Comparison of ENCODE assay signal across 14 cellular contexts in genomic region chr20:37291724-37292126, GRCh38. TPM values are rescaled to one million over a fixed set of nuclear protein-coding genes. Genes with fewer than 3 reads are reported as not detected.
DNase-seq lines count a peak whose midpoint lies in the region; ATAC-seq and TF ChIP-seq lines count a peak whose summit lies in the region.
"Had no signal": no experiment of that assay in that cellular context is flagged by ENCODE, and none has a peak within 500 bp of the region (broad histone marks: within the 10 kb centered on the region; RNA-seq: fewer than 3 reads in every experiment).

No MANE protein-coding gene starts in this region.

- peak; percentile 47 for DNase-seq in cardiac septum (ENCODE audit: low spot score)
- DNase-seq in left cardiac atrium, result no peak
- no peak for DNase-seq in endodermal cell
- no peak for DNase-seq in tibial nerve (ENCODE audit: low spot score in 2 of 2)
- no peak for DNase-seq in left ventricle myocardium superior
- no peak for DNase-seq in PC-3
- no peak for DNase-seq in COLO829 (ENCODE audit: low spot score)
- DNase-seq: gastrocnemius medialis, GOT3, kidney glomerular epithelial cell, NCI-H1436 treated with DMSO at 0.1 percent for 48 hours, NCI-H69, SJCRH30 had no signal

- peaks cover 21% of the 10 kb centered on the region for H3K4me1 Mint-ChIP-seq in endodermal cell

- no peak overlapping the region for H2AFZ ChIP-seq in PC-3 (ENCODE audit: low read length)

- no TSS peak for BruUV-seq in PC-3 (replicated peaks; lab: Mats Ljungman, UMichigan)

- H3F3A ChIP-seq in PC-3 (ENCODE audit: low read length, unreplicated experiment), result peaks cover 19% of the 10 kb centered on the region

- peaks cover 10% of the 10 kb centered on the region for H3K27me3 Mint-ChIP-seq in endodermal cell (ENCODE audit: insufficient read depth)

- H3K9me2 ChIP-seq in PC-3 (replicated peaks; ENCODE audit: low read length), result no peaks in the 10 kb centered on the region

- H3K9me3 ChIP-seq in endodermal cell (ENCODE audit: control insufficient read depth, low read length) (peaks cover 25% of the 10 kb centered on the region), tibial nerve (peaks cover 0 to 6% (median 0%) of the 10 kb centered on the region in 4 donors), PC-3 (ENCODE audit: low read length) (no peaks in the 10 kb centered on the region)
- H3K9me3 ChIP-seq: gastrocnemius medialis, SJCRH30 had no signal

- TF ChIP-seq CTCF in endodermal cell (conservative IDR thresholded peaks at IDR 0.05) (no peak), tibial nerve (IDR thresholded peaks at IDR 0.05) (no peak), PC-3 (conservative IDR thresholded peaks at IDR 0.05; ENCODE audit: low read depth, low read length) (no peak)

- TF ChIP-seq EP300 in tibial nerve (IDR thresholded peaks at IDR 0.05), result no peak

- intact Hi-C loops in cardiac septum (cut with DNase I) (no loop called here), left cardiac atrium (cut with DNase I) (no loop called here), left ventricle myocardium superior (cut with micrococcal nuclease) (no loop called here), PC-3 (cut with micrococcal nuclease) (no loop called here)

- H3K27ac ChIP-seq in endodermal cell (ENCODE audit: low read depth, low read length), result no peak overlapping the region
- no peak overlapping the region for H3K27ac ChIP-seq in tibial nerve
- H3K27ac ChIP-seq in PC-3 (ENCODE audit: low read length), result no peak overlapping the region
- H3K27ac ChIP-seq: gastrocnemius medialis, SJCRH30 had no signal

- TF ChIP-seq POLR2A in tibial nerve (IDR thresholded peaks at IDR 0.05), result no peak

- peaks cover 32% of the 10 kb centered on the region for H3K36me3 Mint-ChIP-seq in endodermal cell (ENCODE audit: low read depth)

- peaks cover 14% of the 10 kb centered on the region for H3K4me1 ChIP-seq in endodermal cell (ENCODE audit: control insufficient read depth, insufficient read depth, low read length)
- peaks cover 0 to 53% (median 24%) of the 10 kb centered on the region in 4 donors for H3K4me1 ChIP-seq in tibial nerve
- H3K4me1 ChIP-seq in PC-3 (ENCODE audit: insufficient read depth, low read length), result peaks cover 47% of the 10 kb centered on the region

- ATAC-seq in left cardiac atrium (no peak), HG03097 (IDR thresholded peaks at IDR 0.05; ENCODE audit: low FRiP score, unreplicated experiment) (peak; percentile 43), left ventricle myocardium superior (no peak), PC-3 (no peak)
- ATAC-seq: gastrocnemius medialis had no signal

- no peak overlapping the region for H3K27ac Mint-ChIP-seq in endodermal cell

- H4K20me1 ChIP-seq in PC-3 (ENCODE audit: low read length), result no peaks in the 10 kb centered on the region

- CTCF ChIA-PET in PC-3 (lab: Charles Lee), result no interaction called here

- H3K27me3 ChIP-seq in endodermal cell (ENCODE audit: control insufficient read depth, insufficient read depth, low read length, poor library complexity, severe bottlenecking) (no peaks in the 10 kb centered on the region), tibial nerve (no peaks in the 10 kb centered on the region), PC-3 (ENCODE audit: low read length) (no peaks in the 10 kb centered on the region)
- H3K27me3 ChIP-seq: gastrocnemius medialis, SJCRH30 had no signal

- peaks cover 21% of the 10 kb centered on the region for H3K9me3 Mint-ChIP-seq in endodermal cell

- no peak overlapping the region for H3K4me2 ChIP-seq in PC-3 (ENCODE audit: low read length)

- H3K36me3 ChIP-seq in endodermal cell (ENCODE audit: control insufficient read depth, insufficient read depth, low read length) (peaks cover 34% of the 10 kb centered on the region), tibial nerve (peaks cover 0 to 25% (median 0%) of the 10 kb centered on the region in 3 donors), PC-3 (ENCODE audit: low read depth, low read length) (peaks cover 6% of the 10 kb centered on the region; the same call in 1 of the 2 replicates)
- H3K36me3 ChIP-seq: gastrocnemius medialis had no signal

- WGBS in endodermal cell (ENCODE audit: insufficient coverage in 1 of 2, insufficient read length in 1 of 2), 2 experiments, result 88 to 95% methylated on average over 5 to 6 of the region's 6 CpGs
- WGBS in tibial nerve, 2 donors, result 93 to 96% methylated on average over 6 of the region's 6 CpGs

- peaks cover 64% of the 10 kb centered on the region for H3K79me2 ChIP-seq in PC-3 (ENCODE audit: low read length)

- peak overlapping the region; percentile 74 for H3K4me3 Mint-ChIP-seq in endodermal cell

- H3K9ac ChIP-seq in endodermal cell (ENCODE audit: extremely low read depth, low read length, poor library complexity, severe bottlenecking) (no peak overlapping the region), PC-3 (ENCODE audit: low read length) (no peak overlapping the region)

- POLR2A ChIA-PET in PC-3 (lab: Charles Lee; ENCODE audit: unreplicated experiment), result no interaction called here

- H3K4me3 ChIP-seq in endodermal cell (ENCODE audit: low read length) (peak overlapping the region; percentile 95), tibial nerve (no peak overlapping the region), PC-3 (ENCODE audit: low read length) (no peak overlapping the region)
- H3K4me3 ChIP-seq: gastrocnemius medialis, SJCRH30 had no signal

RNA-seq across cellular contexts. Expression of gene MANBAL, which starts 2.3 kb away (rescaled TPM):
- total RNA-seq in cardiac septum, result 20.5 TPM
- total RNA-seq in left cardiac atrium, result 10 to 100 TPM; 24.0 TPM
- total RNA-seq in endodermal cell, result 10 to 100 TPM; 44.4 to 49.9 TPM
- 60.3 TPM for polyA plus RNA-seq in endodermal cell (2013, experiment 1 of 2)
- polyA plus RNA-seq in endodermal cell (2013, experiment 2 of 2), result 61.4 TPM
- 10 to 100 TPM; 23.9 to 42.6 (median 31.0) TPM for total RNA-seq in tibial nerve
- 16.6 TPM for total RNA-seq in left ventricle myocardium superior
- total RNA-seq in PC-3 (2014; rRNA removed), result 21.9 and 27.5 TPM in 2 replicates

RNA-seq across cellular contexts. Expression of gene GHRH, which starts 30.1 kb away (rescaled TPM):
- total RNA-seq in cardiac septum (not detected), left cardiac atrium (10 to 100 TPM in 1 of 2 donors, 1 to 10 TPM in 1; 4.2 to 10.7 TPM), endodermal cell (not detected), tibial nerve (not detected), left ventricle myocardium superior (not detected), PC-3 (2014; rRNA removed) (not detected in 2 replicates)
- 0.78 TPM for polyA plus RNA-seq in endodermal cell (2013, experiment 1 of 2)
- polyA plus RNA-seq in endodermal cell (2013, experiment 2 of 2), result not detected
- total RNA-seq: gastrocnemius medialis, SJCRH30 had no signal

RNA-seq across cellular contexts. Expression of gene SRC, which starts 54.2 kb away (rescaled TPM):
- total RNA-seq in cardiac septum (5.0 TPM), left cardiac atrium (10 to 100 TPM in 1 of 2 donors, 1 to 10 TPM in 1; 9.2 to 10.2 TPM), endodermal cell (100 to 1,000 TPM in 1 of 2 donors, 10 to 100 TPM in 1; 75.6 to 109 TPM), tibial nerve (10 to 100 TPM; 23.4 to 36.9 (median 29.0) TPM), left ventricle myocardium superior (5.1 TPM), PC-3 (2014; rRNA removed) (55.6 and 82.1 TPM in 2 replicates)
- 48.4 TPM for polyA plus RNA-seq in endodermal cell (2013, experiment 1 of 2)
- 41.1 TPM for polyA plus RNA-seq in endodermal cell (2013, experiment 2 of 2)
